8 cellular contexts compared by ENCODE assay signal in the genomic region with DNA sequence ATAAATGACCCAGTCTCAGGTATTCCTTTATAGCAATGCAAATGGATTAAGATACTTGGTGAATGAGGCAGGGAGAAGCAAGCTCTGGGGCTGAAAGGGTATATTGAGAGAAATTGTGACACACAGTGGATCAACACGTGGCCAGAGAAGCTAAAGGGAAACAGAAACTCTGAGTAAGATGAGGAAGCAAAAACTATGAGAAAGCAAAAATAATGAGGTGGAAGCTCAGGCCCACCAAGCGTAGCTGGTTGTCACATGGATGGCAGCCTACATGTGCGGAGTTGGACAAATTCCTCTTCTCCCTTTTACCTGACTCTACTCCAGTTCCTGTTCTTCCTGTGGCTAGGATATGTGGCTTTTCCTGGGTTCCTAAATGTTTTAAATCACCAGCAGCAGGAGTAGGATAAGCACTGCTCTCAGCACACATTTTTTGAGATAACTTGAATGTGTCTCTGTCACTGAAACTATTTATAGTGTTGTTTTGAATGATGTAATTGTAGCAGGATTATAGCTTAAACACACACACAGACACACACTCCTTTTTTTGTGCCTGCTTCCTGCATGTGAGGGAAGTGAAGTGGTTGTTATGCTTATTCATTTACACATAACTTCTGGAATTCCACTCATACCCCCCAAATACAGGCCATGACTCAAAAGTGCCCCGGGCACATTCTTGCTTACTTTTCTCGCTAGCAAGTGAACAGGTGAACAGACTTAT. TPM values are rescaled to one million over a fixed set of nuclear protein-coding genes. Genes with fewer than 3 reads are reported as not detected.
A peak's percentile ranks its signal among the peaks of the same experiment; 100 is the strongest.
DNase-seq lines count a peak whose midpoint lies in the region; ATAC-seq and TF ChIP-seq lines count a peak whose summit lies in the region.

No MANE protein-coding gene starts in this region.

- H3K27me3 ChIP-seq in esophagus squamous epithelium = no peaks in the 10 kb centered on the region

- no peaks in the 10 kb centered on the region for H3K36me3 Mint-ChIP-seq in T-helper 2 cell treated with Interferon-gamma antibody and Interleukin-4, amounts not matched to agents 5 μg/mL and 100 μg/mL, for 36 hours (ENCODE audit: low read depth)

- whole genome bisulfite sequencing in esophagus squamous epithelium, 2 donors = 22 to 26% methylated on average over 5 of the region's 5 CpGs

- H3K27ac ChIP-seq in esophagus squamous epithelium = peak overlapping the region in 2 of 4 donors; percentile 41 to 55

- no peaks in the 10 kb centered on the region for H3K36me3 ChIP-seq in esophagus squamous epithelium

- ATAC-seq in GM21390 (IDR thresholded peaks at IDR 0.05; ENCODE audit: unreplicated experiment) (peak; percentile 96), HG03558 (IDR thresholded peaks at IDR 0.05; ENCODE audit: extremely low read depth, unreplicated experiment) (peak; percentile 96)

- TF ChIP-seq CTCF in GM10248 (IDR thresholded peaks at IDR 0.05; ENCODE audit: control extremely low read depth, extremely low read depth, low read depth, missing control alignments) = no peak
- no peak for TF ChIP-seq CTCF in esophagus squamous epithelium (IDR thresholded peaks at IDR 0.05)

- POLR2A ChIA-PET in GM10248 (lab: Yijun Ruan, JAX) = no interaction called here

- no peak for TF ChIP-seq POLR2A in esophagus squamous epithelium (IDR thresholded peaks at IDR 0.05)

- peak; percentile 71 for DNase-seq in GM10248 (ENCODE audit: extremely low spot score)
- peak; percentile 9 for DNase-seq in T-helper 2 cell treated with Interferon-gamma antibody and Interleukin-4, amounts not matched to agents 5 μg/mL and 100 μg/mL, for 36 hours (ENCODE audit: low spot score)
- DNase-seq in germinal center (ENCODE audit: low spot score) = peak; percentile 52
- DNase-seq in skeletal muscle cell (ENCODE audit: low read depth) = peak; percentile 4
- no peak for DNase-seq in esophagus squamous epithelium (lab: John Stamatoyannopoulos, UW)
- no peak for DNase-seq in D341Med (ENCODE audit: low spot score)

- H3K27me3 Mint-ChIP-seq in T-helper 2 cell treated with Interferon-gamma antibody and Interleukin-4, amounts not matched to agents 5 μg/mL and 100 μg/mL, for 36 hours (ENCODE audit: low read depth) = no peaks in the 10 kb centered on the region

- H3K4me3 ChIP-seq in skeletal muscle cell (ENCODE audit: low read depth, low read length) (no peak overlapping the region), esophagus squamous epithelium (no peak overlapping the region)

- H3K4me1 Mint-ChIP-seq in T-helper 2 cell treated with Interferon-gamma antibody and Interleukin-4, amounts not matched to agents 5 μg/mL and 100 μg/mL, for 36 hours (ENCODE audit: low read depth) = peaks cover 14% of the 10 kb centered on the region

- H3K4me3 Mint-ChIP-seq in T-helper 2 cell treated with Interferon-gamma antibody and Interleukin-4, amounts not matched to agents 5 μg/mL and 100 μg/mL, for 36 hours = peak overlapping the region; percentile 1

- H3K9me3 Mint-ChIP-seq in T-helper 2 cell treated with Interferon-gamma antibody and Interleukin-4, amounts not matched to agents 5 μg/mL and 100 μg/mL, for 36 hours = no peaks in the 10 kb centered on the region

- peaks cover 6 to 18% (median 7%) of the 10 kb centered on the region in 3 donors for H3K4me1 ChIP-seq in esophagus squamous epithelium

- no peaks in the 10 kb centered on the region for H3K9me3 ChIP-seq in esophagus squamous epithelium

- H3K27ac Mint-ChIP-seq in T-helper 2 cell treated with Interferon-gamma antibody and Interleukin-4, amounts not matched to agents 5 μg/mL and 100 μg/mL, for 36 hours = peak overlapping the region; percentile 53

- intact Hi-C loops in esophagus squamous epithelium (cut with DNase I) = no loop called here

- CTCF ChIA-PET in GM10248 (lab: Yijun Ruan, JAX) = interaction anchor here (0.9 to 2.2 kb wide), 3 partner anchors 11 to 106 kb away, joined by 3 to 7 read pairs (median 7); no protein-coding TSS in a partner anchor

RNA-seq across cellular contexts. Expression of gene EPC2, which starts 30.1 kb away (rescaled TPM):
- 10 to 100 TPM; 10.6 to 29.2 (median 15.4) TPM for total RNA-seq in esophagus squamous epithelium

Comparison
In these comparisons a context has a peak if more than half of its experiments do, and no peak if none do; other contexts are left out.
1. DNase-seq: peak in GM10248 (single experiment), T-helper 2 cell treated with Interferon-gamma antibody and Interleukin-4, amounts not matched to agents 5 μg/mL and 100 μg/mL, for 36 hours (single experiment), germinal center (single experiment) and skeletal muscle cell (single experiment); none in esophagus squamous epithelium (single experiment) and D341Med (single experiment).